8 cellular contexts compared by ENCODE assay signal in genomic region chr4:38034986-38035882, GRCh38.
DNase-seq lines count a peak whose midpoint lies in the region; ATAC-seq, FAIRE-seq and TF ChIP-seq lines count a peak whose summit lies in the region.

No MANE protein-coding gene starts in this region.

- ATAC-seq in GM19023 (IDR thresholded peaks at IDR 0.05; ENCODE audit: unreplicated experiment), result no peak

- WGBS in liver, result 61% methylated on average over 11 of the region's 11 CpGs

- DNase-seq in activated T-cell treated with anti-CD3 and anti-CD28 coated beads for 24 hours (ENCODE audit: low read depth), result peak; percentile 33
- DNase-seq in activated T-cell treated with anti-CD3 and anti-CD28 coated beads, Interleukin-2, amount 50 U/mL, for 48 hours, result no peak
- peak; percentile 24 for DNase-seq in HuH-7.5 (ENCODE audit: low spot score)
- DNase-seq in cerebellar cortex (ENCODE audit: low spot score), result peak; percentile 72
- peak; percentile 61 for DNase-seq in urothelium cell line (ENCODE audit: low spot score)

- TF ChIP-seq CTCF in OCI-LY3 (IDR thresholded peaks at IDR 0.05; ENCODE audit: low read depth, low read length), result peak; percentile 82
- peak; percentile 68 for TF ChIP-seq CTCF in liver (IDR thresholded peaks at IDR 0.05; ENCODE audit: low read depth, low read length, missing input control)

- H3K27ac ChIP-seq in OCI-LY3 (ENCODE audit: low read length), result no peak overlapping the region
- no peak overlapping the region for H3K27ac ChIP-seq in liver (ENCODE audit: low read depth in 1 of 2, low read length in 2 of 2)

- TF ChIP-seq RAD21 in liver (IDR thresholded peaks at IDR 0.05), result peak; percentile 86 to 87

- no peak overlapping the region for H3K4me3 ChIP-seq in OCI-LY3 (ENCODE audit: low read length)
- H3K4me3 ChIP-seq in liver (ENCODE audit: low read depth in 1 of 3, low read length in 3 of 3), result no peak overlapping the region

- H3K4me2 ChIP-seq in OCI-LY3 (ENCODE audit: low read length), result no peak overlapping the region

- no peak overlapping the region for H3K9ac ChIP-seq in OCI-LY3 (ENCODE audit: low read length)
- no peak overlapping the region for H3K9ac ChIP-seq in liver (ENCODE audit: low read depth in 1 of 2, low read length in 2 of 2)

- H3K27me3 ChIP-seq in OCI-LY3 (ENCODE audit: low read depth, low read length) (no peaks in the 10 kb centered on the region), liver (ENCODE audit: control insufficient read depth in 4 of 4, insufficient read depth in 4 of 4, low read length in 3 of 4) (no peaks in the 10 kb centered on the region)

- no peak for FAIRE-seq in urothelium cell line (lab: Jason Lieb, UNC)

- no peaks in the 10 kb centered on the region for H3K79me2 ChIP-seq in OCI-LY3 (ENCODE audit: low read length)

- no peaks in the 10 kb centered on the region for H4K20me1 ChIP-seq in OCI-LY3 (ENCODE audit: insufficient read depth, low read length)

- H2AFZ ChIP-seq in OCI-LY3 (ENCODE audit: low read depth, low read length), result no peak overlapping the region

- H3K36me3 ChIP-seq in OCI-LY3 (replicated peaks; ENCODE audit: low read depth, low read length) (peaks cover 3% of the 10 kb centered on the region), liver (ENCODE audit: control insufficient read depth in 4 of 4, insufficient read depth in 3 of 4, low read depth in 1 of 4, low read length in 3 of 4) (peaks cover 0 to 20% (median 8%) of the 10 kb centered on the region in 4 donors)

- no peaks in the 10 kb centered on the region for H3K9me3 ChIP-seq in OCI-LY3 (ENCODE audit: insufficient read depth, low read length)
- no peaks in the 10 kb centered on the region for H3K9me3 ChIP-seq in liver (ENCODE audit: control insufficient read depth in 4 of 4, low read length in 3 of 4)

- no peaks in the 10 kb centered on the region for H3K4me1 ChIP-seq in OCI-LY3 (ENCODE audit: low read length)
- no peaks in the 10 kb centered on the region for H3K4me1 ChIP-seq in liver (ENCODE audit: control insufficient read depth in 4 of 4, insufficient read depth in 4 of 4, low read length in 3 of 4)

TF ChIP-seq in liver, 16 proteins besides CTCF, POLR2A, EP300 and RAD21:
- TF ChIP-seq FOXA1 (IDR thresholded peaks at IDR 0.05) (no peak), MAX (IDR thresholded peaks at IDR 0.05) (no peak), REST (IDR thresholded peaks at IDR 0.05) (no peak), FOXA2 (IDR thresholded peaks at IDR 0.05) (no peak), NR2F2 (IDR thresholded peaks at IDR 0.05) (no peak), YY1 (IDR thresholded peaks at IDR 0.05) (no peak), RXRA (IDR thresholded peaks at IDR 0.05) (no peak), HNF4A (conservative IDR thresholded peaks at IDR 0.05) (no peak), JUND (IDR thresholded peaks at IDR 0.05) (no peak)
TF ChIP-seq in liver: peak in this region for 0.

Comparison
In these comparisons a context has a peak if more than half of its experiments do, and no peak if none do; other contexts are left out.
1. DNase-seq: peak in activated T-cell treated with anti-CD3 and anti-CD28 coated beads for 24 hours (single experiment), HuH-7.5 (single experiment), cerebellar cortex (single experiment) and urothelium cell line (single experiment); none in activated T-cell treated with anti-CD3 and anti-CD28 coated beads, Interleukin-2, amount 50 U/mL, for 48 hours (0 of 2).